Comparison of ENCODE assay signal across 1 cellular context in the genomic region with DNA sequence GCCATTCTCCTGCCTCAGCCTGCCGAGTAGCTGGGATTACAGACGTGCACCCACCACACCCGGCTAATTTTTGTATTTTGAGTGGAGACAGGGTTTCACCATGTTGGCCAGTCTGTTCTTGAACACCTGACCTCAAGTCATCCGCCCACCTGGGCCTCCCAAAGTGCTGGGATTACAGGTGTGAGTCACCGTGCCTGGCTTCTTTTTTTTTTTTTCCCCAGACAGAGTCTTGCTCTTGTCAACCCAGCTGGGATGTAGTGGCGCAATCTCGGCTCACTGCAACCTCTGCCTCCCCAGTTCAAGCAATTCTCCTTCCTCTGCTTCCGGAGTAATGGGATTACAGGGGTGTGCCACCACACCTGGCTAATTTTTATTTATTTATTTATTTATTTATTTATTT.
A peak's percentile ranks its signal among the peaks of the same experiment; 100 is the strongest.
TF ChIP-seq lines count a peak whose summit lies in the region.

No MANE protein-coding gene starts in this region.

TF ChIP-seq in HEK293, 187 proteins besides CTCF, POLR2A, EP300 and RAD21 (continued from another document):
- TF ChIP-seq, protein P1, sequence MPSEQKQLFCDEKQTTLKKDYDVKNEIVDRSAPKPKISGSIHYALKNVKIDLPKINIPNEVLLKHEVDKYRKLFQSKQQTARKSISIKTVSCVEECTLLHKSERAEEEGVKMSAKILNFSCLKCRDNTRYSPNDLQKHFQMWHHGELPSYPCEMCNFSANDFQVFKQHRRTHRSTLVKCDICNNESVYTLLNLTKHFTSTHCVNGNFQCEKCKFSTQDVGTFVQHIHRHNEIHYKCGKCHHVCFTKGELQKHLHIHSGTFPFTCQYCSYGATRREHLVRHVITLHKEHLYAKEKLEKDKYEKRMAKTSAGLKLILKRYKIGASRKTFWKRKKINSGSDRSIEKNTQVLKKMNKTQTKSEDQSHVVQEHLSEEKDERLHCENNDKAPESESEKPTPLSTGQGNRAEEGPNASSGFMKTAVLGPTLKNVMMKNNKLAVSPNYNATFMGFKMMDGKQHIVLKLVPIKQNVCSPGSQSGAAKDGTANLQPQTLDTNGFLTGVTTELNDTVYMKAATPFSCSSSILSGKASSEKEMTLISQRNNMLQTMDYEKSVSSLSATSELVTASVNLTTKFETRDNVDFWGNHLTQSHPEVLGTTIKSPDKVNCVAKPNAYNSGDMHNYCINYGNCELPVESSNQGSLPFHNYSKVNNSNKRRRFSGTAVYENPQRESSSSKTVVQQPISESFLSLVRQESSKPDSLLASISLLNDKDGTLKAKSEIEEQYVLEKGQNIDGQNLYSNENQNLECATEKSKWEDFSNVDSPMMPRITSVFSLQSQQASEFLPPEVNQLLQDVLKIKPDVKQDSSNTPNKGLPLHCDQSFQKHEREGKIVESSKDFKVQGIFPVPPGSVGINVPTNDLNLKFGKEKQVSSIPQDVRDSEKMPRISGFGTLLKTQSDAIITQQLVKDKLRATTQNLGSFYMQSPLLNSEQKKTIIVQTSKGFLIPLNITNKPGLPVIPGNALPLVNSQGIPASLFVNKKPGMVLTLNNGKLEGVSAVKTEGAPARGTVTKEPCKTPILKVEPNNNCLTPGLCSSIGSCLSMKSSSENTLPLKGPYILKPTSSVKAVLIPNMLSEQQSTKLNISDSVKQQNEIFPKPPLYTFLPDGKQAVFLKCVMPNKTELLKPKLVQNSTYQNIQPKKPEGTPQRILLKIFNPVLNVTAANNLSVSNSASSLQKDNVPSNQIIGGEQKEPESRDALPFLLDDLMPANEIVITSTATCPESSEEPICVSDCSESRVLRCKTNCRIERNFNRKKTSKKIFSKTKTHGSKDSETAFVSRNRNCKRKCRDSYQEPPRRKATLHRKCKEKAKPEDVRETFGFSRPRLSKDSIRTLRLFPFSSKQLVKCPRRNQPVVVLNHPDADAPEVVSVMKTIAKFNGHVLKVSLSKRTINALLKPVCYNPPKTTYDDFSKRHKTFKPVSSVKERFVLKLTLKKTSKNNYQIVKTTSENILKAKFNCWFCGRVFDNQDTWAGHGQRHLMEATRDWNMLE (tag by site-specific recombination; conservative IDR thresholded peaks at IDR 0.05; ENCODE audit: low read depth): 0 out of 2 replicates have a peak, but pooled peaks have one; percentile 28
TF ChIP-seq in HEK293: peak in this region for 2; not testable (repeated sequence) for 185.
